ENCODE assay signal across 17 cellular contexts in genomic region chr2:217420868-217421267, GRCh38.
DNase-seq lines count a peak whose midpoint lies in the region; ATAC-seq and TF ChIP-seq lines count a peak whose summit lies in the region.
"Had no signal": no experiment of that assay in that cellular context is flagged by ENCODE, and none has a peak within 500 bp of the region (broad histone marks: within the 10 kb centered on the region; RNA-seq: fewer than 3 reads in every experiment).

No MANE protein-coding gene starts in this region.

- H3K27ac ChIP-seq in IMR-90 (ENCODE audit: insufficient read depth, low read length) (peak overlapping the region; percentile 72; the same call in 1 of the 2 replicates), gastroesophageal sphincter (peak overlapping the region; percentile 73 to 85 (median 82)), tibial artery (peak overlapping the region; percentile 49 to 75)
- H3K27ac ChIP-seq: BLaER1 had no signal

- peak overlapping the region; percentile 22; the same call in 1 of the 2 replicates for H3K4ac ChIP-seq in IMR-90 (ENCODE audit: low read depth, low read length)

- DNase-seq in IMR-90 (no peak), osteocyte (ENCODE audit: extremely low spot score, unreplicated experiment) (no peak), tibial artery (no peak), superior temporal gyrus (ENCODE audit: extremely low spot score) (no peak), head of caudate nucleus (no peak)
- DNase-seq: CD8-positive, alpha-beta T cell; DND-41; NCI-H1048; NCI-H1436 treated with DMSO at 0.1 percent for 48 hours; NCI-H2029 treated with DMSO at 0.1 percent for 48 hours; NCI-H2171 treated with DMSO at 0.1 percent for 48 hours; NCI-H774 had no signal

- H3K27me3 ChIP-seq in IMR-90 (ENCODE audit: control insufficient read depth, insufficient read depth, low read length) (no peaks in the 10 kb centered on the region), gastroesophageal sphincter (no peaks in the 10 kb centered on the region), tibial artery (no peaks in the 10 kb centered on the region)
- H3K27me3 ChIP-seq: BLaER1 had no signal

- peak overlapping the region; percentile 76; the same call in 1 of the 2 replicates for H2BK120ac ChIP-seq in IMR-90 (ENCODE audit: low read depth, low read length)

- peaks cover 5% of the 10 kb centered on the region for H3K27me3 Mint-ChIP-seq in osteocyte (ENCODE audit: unreplicated experiment)

- 0 out of 2 replicates have a peak overlapping the region, but pooled peaks have one; percentile 3 for H3K23ac ChIP-seq in IMR-90 (ENCODE audit: low read depth, low read length)

- H2AK5ac ChIP-seq in IMR-90 (ENCODE audit: low read depth, low read length) = no peak overlapping the region

- H3K18ac ChIP-seq in IMR-90 (ENCODE audit: low read depth, low read length) = peak overlapping the region; percentile 61

- TF ChIP-seq RAD21 in IMR-90 (IDR thresholded peaks at IDR 0.05; ENCODE audit: low read length) = no peak

- dilution Hi-C loops in IMR-90 (cut with HindIII; ENCODE audit: low sequenced_read_pairs, unreplicated experiment) = no loop called here

- H3K9me3 ChIP-seq in IMR-90 (ENCODE audit: control insufficient read depth, insufficient read depth, low read length) = peaks cover 6% of the 10 kb centered on the region
- no peaks in the 10 kb centered on the region for H3K9me3 ChIP-seq in gastroesophageal sphincter
- H3K9me3 ChIP-seq in tibial artery = peaks cover 0 to 4% (median 0%) of the 10 kb centered on the region in 3 donors
- H3K9me3 ChIP-seq: BLaER1 had no signal

- no peak for TF ChIP-seq EP300 in gastroesophageal sphincter (IDR thresholded peaks at IDR 0.05)

- TF ChIP-seq CTCF in IMR-90 (conservative IDR thresholded peaks at IDR 0.05; ENCODE audit: low read depth, low read length) (no peak), gastroesophageal sphincter (IDR thresholded peaks at IDR 0.05) (no peak), osteocyte (IDR thresholded peaks at IDR 0.05) (no peak), tibial artery (IDR thresholded peaks at IDR 0.05) (no peak)

- POLR2A ChIA-PET in IMR-90 (lab: Charles Lee; ENCODE audit: unreplicated experiment) = no interaction called here

- intact Hi-C loops in IMR-90 (cut with micrococcal nuclease) (no loop called here), tibial artery (cut with DNase I; ENCODE audit: low total_unique reads) (no loop called here), head of caudate nucleus (cut with DNase I) (no loop called here)

- peak overlapping the region; percentile 35 for H3K27ac Mint-ChIP-seq in osteocyte (ENCODE audit: unreplicated experiment)
- H3K27ac Mint-ChIP-seq: CD8-positive, alpha-beta T cell had no signal

- peaks cover 6% of the 10 kb centered on the region for H3K9me3 Mint-ChIP-seq in osteocyte (ENCODE audit: unreplicated experiment)

- in situ Hi-C loops in IMR-90 (cut with MboI; ENCODE audit: low sequenced_read_pairs) = no loop called here

- H4K91ac ChIP-seq in IMR-90 (ENCODE audit: insufficient read depth, low read depth, low read length) = peak overlapping the region; percentile 30; the same call in 1 of the 2 replicates

- H3K79me1 ChIP-seq in IMR-90 (ENCODE audit: low read depth in 1 of 2, low read length in 2 of 2) = no peaks in the 10 kb centered on the region

- no peak overlapping the region; the same call in 1 of the 2 replicates for H3K56ac ChIP-seq in IMR-90 (ENCODE audit: extremely low read depth, insufficient read depth, low read length)

- H2AK9ac ChIP-seq in IMR-90 (replicated peaks; ENCODE audit: low read depth, low read length, poor library complexity) = no peak overlapping the region

- no peak overlapping the region for H3K4me2 ChIP-seq in IMR-90 (ENCODE audit: low read depth, low read length)
- H3K4me2 ChIP-seq: BLaER1 had no signal

- CTCF ChIA-PET in IMR-90 (lab: Yijun Ruan, JAX) = interaction anchor here (0.8 to 0.9 kb wide), 2 partner anchors 26 to 230 kb away, joined by 3 read pairs; no protein-coding TSS in a partner anchor

- TF ChIP-seq POLR2A in IMR-90 (IDR thresholded peaks at IDR 0.05; ENCODE audit: low read depth, low read length) = no peak
- TF ChIP-seq POLR2A in gastroesophageal sphincter (IDR thresholded peaks at IDR 0.05) = no peak

- no TSS peak for BruUV-seq in IMR-90 (replicated peaks; lab: Mats Ljungman, UMichigan)

- H2BK20ac ChIP-seq in IMR-90 (ENCODE audit: low read depth, low read length) = no peak overlapping the region

- WGBS in IMR-90 (ENCODE audit: extremely low coverage in 2 of 2, insufficient read length in 1 of 2), 2 experiments = no CpG with 5 or more reads among the region's 3 CpGs
- WGBS in gastroesophageal sphincter (ENCODE audit: low coverage in 1 of 2), 2 donors = 6 to 34% methylated on average over 2 to 3 of the region's 3 CpGs

- H4K8ac ChIP-seq in IMR-90 (ENCODE audit: low read depth in 2 of 2, low read length in 2 of 2) = peak overlapping the region; percentile 19 to 72; a peak in 3 of 4 replicates

- ATAC-seq in IMR-90 (ENCODE audit: low read depth) = no peak
- ATAC-seq in gastroesophageal sphincter = no peak
- no peak for ATAC-seq in HG02840 (IDR thresholded peaks at IDR 0.05; ENCODE audit: low FRiP score, unreplicated experiment)
- no peak for ATAC-seq in HG03521 (IDR thresholded peaks at IDR 0.05; ENCODE audit: unreplicated experiment)
- ATAC-seq: CD8-positive, alpha-beta T cell; HepG2 had no signal

- peaks cover 15% of the 10 kb centered on the region for H3K4me1 Mint-ChIP-seq in osteocyte (ENCODE audit: unreplicated experiment)

- H3K9ac ChIP-seq in IMR-90 (ENCODE audit: low read depth, low read length) = peak overlapping the region; percentile 38; the same call in 1 of the 2 replicates
- H3K9ac ChIP-seq: BLaER1 had no signal

- 0 out of 2 replicates have a peak overlapping the region, but pooled peaks have one; percentile 73 for H3K14ac ChIP-seq in IMR-90 (replicated peaks; ENCODE audit: low read depth, low read length)

- H3K4me3 ChIP-seq in IMR-90 (ENCODE audit: insufficient read depth, low read depth, low read length) = no peak overlapping the region
- no peak overlapping the region for H3K4me3 ChIP-seq in gastroesophageal sphincter
- H3K4me3 ChIP-seq in tibial artery = no peak overlapping the region
- H3K4me3 ChIP-seq: BLaER1 had no signal

- 0 out of 3 replicates have a peak overlapping the region, but pooled peaks have one; percentile 73 for H2BK15ac ChIP-seq in IMR-90 (ENCODE audit: low read depth, low read length)

- H3K4me3 Mint-ChIP-seq in osteocyte (ENCODE audit: unreplicated experiment) = no peak overlapping the region
- H3K4me3 Mint-ChIP-seq: CD8-positive, alpha-beta T cell had no signal

- no peak overlapping the region for H2BK5ac ChIP-seq in IMR-90 (ENCODE audit: low read depth, low read length, poor library complexity, severe bottlenecking)

- H3K9me1 ChIP-seq in IMR-90 (ENCODE audit: insufficient read depth, low read length) = no peaks in the 10 kb centered on the region

- peak overlapping the region; percentile 72; the same call in 1 of the 2 replicates for H4K5ac ChIP-seq in IMR-90 (ENCODE audit: low read depth, low read length)

- H3K4me1 ChIP-seq in IMR-90 (ENCODE audit: control insufficient read depth, insufficient read depth, low read length) (peaks cover 12% of the 10 kb centered on the region), gastroesophageal sphincter (peaks cover 12 to 51% (median 14%) of the 10 kb centered on the region in 3 donors), tibial artery (peaks cover 0 to 63% (median 24%) of the 10 kb centered on the region in 4 donors)
- H3K4me1 ChIP-seq: BLaER1 had no signal

- H3K36me3 Mint-ChIP-seq in osteocyte (ENCODE audit: unreplicated experiment) = peaks cover 4% of the 10 kb centered on the region

- H2AFZ ChIP-seq in IMR-90 (replicated peaks; ENCODE audit: low read length, poor library complexity) = no peak overlapping the region

- H4K20me1 ChIP-seq in IMR-90 (ENCODE audit: insufficient read depth, low read length) = no peaks in the 10 kb centered on the region
- H4K20me1 ChIP-seq: BLaER1 had no signal

- H3K36me3 ChIP-seq in IMR-90 (ENCODE audit: control insufficient read depth, insufficient read depth, low read length) = no peaks in the 10 kb centered on the region
- peaks cover 0 to 11% of the 10 kb centered on the region in 2 donors for H3K36me3 ChIP-seq in gastroesophageal sphincter
- H3K36me3 ChIP-seq in tibial artery = peaks cover 0 to 8% (median 0%) of the 10 kb centered on the region in 3 donors
- H3K36me3 ChIP-seq: BLaER1 had no signal

TF ChIP-seq in IMR-90, 13 proteins besides CTCF, POLR2A, EP300 and RAD21:
- TF ChIP-seq NFE2L2 (IDR thresholded peaks at IDR 0.05; ENCODE audit: low read depth, low read length) (no peak), SMC3 (IDR thresholded peaks at IDR 0.05; ENCODE audit: low read depth, low read length) (no peak), MAFK (IDR thresholded peaks at IDR 0.05; ENCODE audit: low read depth, low read length) (no peak), MAZ (IDR thresholded peaks at IDR 0.05; ENCODE audit: borderline replicate concordance, low read depth, low read length) (no peak)
